In genomic region chr20:62628691-62629090, GRCh38 we compare ENCODE assay signal across 11 cellular contexts. TPM values are rescaled to one million over a fixed set of nuclear protein-coding genes. Genes with fewer than 3 reads are reported as not detected.
DNase-seq lines count a peak whose midpoint lies in the region; ATAC-seq, FAIRE-seq and TF ChIP-seq lines count a peak whose summit lies in the region.
"Had no signal": no experiment of that assay in that cellular context is flagged by ENCODE, and none has a peak within 500 bp of the region (broad histone marks: within the 10 kb centered on the region; RNA-seq: fewer than 3 reads in every experiment).

No MANE protein-coding gene starts in this region.

- no peaks in the 10 kb centered on the region for H3K9me3 ChIP-seq in aorta (ENCODE audit: control insufficient read depth, low read length)
- H3K9me3 ChIP-seq in body of pancreas = no peaks in the 10 kb centered on the region
- H3K9me3 ChIP-seq: heart left ventricle had no signal

- no peak overlapping the region for H3K27ac ChIP-seq in aorta (ENCODE audit: low read depth in 1 of 2, low read length in 2 of 2)
- no peak overlapping the region for H3K27ac ChIP-seq in body of pancreas
- H3K27ac ChIP-seq: heart left ventricle had no signal

- ATAC-seq in activated B cell treated with CpG ODN at 0.5 μM for 24 hours (ENCODE audit: low read depth) = no peak
- ATAC-seq in naive B cell (ENCODE audit: low read depth in 2 of 2) = no peak
- ATAC-seq in aorta (ENCODE audit: low FRiP score) = no peak
- no peak for ATAC-seq in body of pancreas
- ATAC-seq: heart left ventricle had no signal

- TF ChIP-seq POLR2A in GM12891 (IDR thresholded peaks at IDR 0.05; ENCODE audit: low read depth, low read length) (no peak), body of pancreas (IDR thresholded peaks at IDR 0.05) (no peak)

- TF ChIP-seq CTCF in activated B cell treated with CpG ODN at 0.5 μM for 24 hours (IDR thresholded peaks at IDR 0.05) = no peak
- TF ChIP-seq CTCF in body of pancreas (IDR thresholded peaks at IDR 0.05) = no peak

- no peaks in the 10 kb centered on the region for H3K27me3 ChIP-seq in aorta (ENCODE audit: control insufficient read depth in 1 of 2, insufficient read depth in 2 of 2, low read length in 1 of 2)
- peaks cover 0 to 3% of the 10 kb centered on the region in 2 donors for H3K27me3 ChIP-seq in body of pancreas

- H3K4me1 ChIP-seq in aorta (ENCODE audit: control insufficient read depth in 1 of 2, insufficient read depth in 2 of 2, low read length in 2 of 2) (no peaks in the 10 kb centered on the region), body of pancreas (peaks cover 18% of the 10 kb centered on the region)

- POLR2A ChIA-PET in activated B cell treated with CpG ODN at 0.5 μM for 24 hours (lab: Charles Lee) = interaction anchor here (1.5 to 11.0 kb wide), 5 partner anchors 11 to 166 kb away, joined by 3 to 147 read pairs (median 48); partner anchors contain the start of genes MRGBP and SLCO4A1

- H3K36me3 Mint-ChIP-seq in activated B cell treated with CpG ODN at 0.5 μM for 24 hours (ENCODE audit: low read depth) (no peaks in the 10 kb centered on the region), naive B cell (no peaks in the 10 kb centered on the region)

- H3K36me3 ChIP-seq in aorta (ENCODE audit: control insufficient read depth in 1 of 2, insufficient read depth in 2 of 2, low read length in 1 of 2) (no peaks in the 10 kb centered on the region), body of pancreas (replicated peaks in 1 of 2; ENCODE audit: insufficient read depth in 1 of 2, low read depth in 2 of 2) (no peaks in the 10 kb centered on the region)
- H3K36me3 ChIP-seq: heart left ventricle had no signal

- intact Hi-C loops in activated B cell treated with CpG ODN at 0.5 μM for 24 hours (cut with micrococcal nuclease) = loop anchor here (1.0 to 10.0 kb wide), 4 partner anchors 10 to 296 kb away; partner anchors contain the start of genes DIDO1 and SLCO4A1
- intact Hi-C loops in aorta (cut with DNase I) = loop anchor here in 1 of 2 donors (10.0 kb wide), 1 partner anchor 224 kb away; the partner anchor contains the start of gene CABLES2
- intact Hi-C loops in body of pancreas (cut with DNase I) = no loop called here

- H3K4me1 Mint-ChIP-seq in activated B cell treated with CpG ODN at 0.5 μM for 24 hours (peaks cover 19% of the 10 kb centered on the region), naive B cell (peaks cover 11 to 23% (median 12%) of the 10 kb centered on the region in 3 donors)

- CTCF ChIA-PET in activated B cell treated with CpG ODN at 0.5 μM for 24 hours (lab: Charles Lee) = interaction anchor here (1.0 to 1.1 kb wide), 2 partner anchors 12 to 14 kb away, joined by 4 read pairs; partner anchors contain the start of gene SLCO4A1

- H3K4me3 Mint-ChIP-seq in activated B cell treated with CpG ODN at 0.5 μM for 24 hours = peak overlapping the region; percentile 70
- H3K4me3 Mint-ChIP-seq in naive B cell = peak overlapping the region in 6 of 8 donors; percentile 2 to 75 (median 58)

- no peak for FAIRE-seq in GM12891 (lab: Jason Lieb, UNC)

- H3K4me3 ChIP-seq in aorta (ENCODE audit: low read length in 2 of 2) (no peak overlapping the region), body of pancreas (no peak overlapping the region)
- H3K4me3 ChIP-seq: heart left ventricle had no signal

- no peak overlapping the region for H3K27ac Mint-ChIP-seq in activated B cell treated with CpG ODN at 0.5 μM for 24 hours
- H3K27ac Mint-ChIP-seq in naive B cell = peak overlapping the region in 3 of 6 donors; percentile 86 to 91 (median 90)

- DNase-seq in Caki2 (ENCODE audit: low read depth) (peak; percentile 90), HK-2 (ENCODE audit: unreplicated experiment) (peak; percentile 79), activated B cell treated with CpG ODN at 0.5 μM for 24 hours (no peak), naive B cell (no peak), aorta (no peak), GM12891 (ENCODE audit: insufficient read length, low spot score) (no peak), body of pancreas (no peak)
- DNase-seq: activated T-cell treated with anti-CD3 and anti-CD28 coated beads, Interleukin-2, amount 50 U/mL, for 48 hours; NCI-H187; stimulated activated CD4-positive, alpha-beta T cell treated with anti-CD3 and anti-CD28 coated beads, Interleukin-4, amount 100 ng/mL, for 4 hours had no signal

- H3K9me3 Mint-ChIP-seq in activated B cell treated with CpG ODN at 0.5 μM for 24 hours (no peaks in the 10 kb centered on the region), naive B cell (no peaks in the 10 kb centered on the region)

- 66 to 70% methylated on average over 6 of the region's 6 CpGs for WGBS in aorta, 2 donors
- WGBS in body of pancreas, 2 donors = 56 to 64% methylated on average over 6 of the region's 6 CpGs

- in situ Hi-C loops in Caki2 (cut with HindIII; ENCODE audit: low pct_unique_long_range_greater_than_20kb, low sequenced_read_pairs) = no loop called here

- H3K27me3 Mint-ChIP-seq in activated B cell treated with CpG ODN at 0.5 μM for 24 hours (no peaks in the 10 kb centered on the region), naive B cell (peaks cover 8 to 12% (median 12%) of the 10 kb centered on the region in 3 donors)

TF ChIP-seq in GM12891, 5 proteins besides CTCF, POLR2A, EP300 and RAD21:
- TF ChIP-seq POLR2AphosphoS5 (IDR thresholded peaks at IDR 0.05; ENCODE audit: low read depth, low read length) (no peak), TAF1 (IDR thresholded peaks at IDR 0.05; ENCODE audit: low read depth, low read length) (no peak), POU2F2 (IDR thresholded peaks at IDR 0.05; ENCODE audit: low read depth, low read length) (no peak), PAX5 (IDR thresholded peaks at IDR 0.05; ENCODE audit: insufficient read depth, low read length, severe bottlenecking) (no peak), SPI1 (IDR thresholded peaks at IDR 0.05; ENCODE audit: low read depth, low read length) (no peak)

RNA-seq across cellular contexts. Expression of gene SLCO4A1, which starts 13.6 kb away (rescaled TPM):
- 65.5 and 77.6 TPM in 2 replicates for total RNA-seq in Caki2 (2014; rRNA removed; shearing (Covaris generic); ENCODE audit: low replicate concordance)
- 27.8 and 38.9 TPM in 2 replicates for total RNA-seq in activated B cell treated with CpG ODN at 0.5 μM for 24 hours
- polyA plus RNA-seq in naive B cell (ENCODE audit: low read depth in 6 of 6) = 1 to 10 TPM in 3 of 6 donors, under 1 TPM in 3; 0.29 to 4.6 (median 0.91) TPM
- 10 to 100 TPM; 13.9 to 14.6 TPM for total RNA-seq in aorta
- 1 to 10 TPM; 1.0 to 4.1 TPM for polyA plus RNA-seq in aorta
- 11.7 TPM for polyA plus RNA-seq in GM12891 (2012; ENCODE audit: low read depth, missing spikeins)
- 1 to 10 TPM; 2.6 to 6.2 TPM for total RNA-seq in body of pancreas

Comparison
In these comparisons a context has a peak if more than half of its experiments do, and no peak if none do; other contexts are left out.
1. DNase-seq: peak in Caki2 (single experiment) and HK-2 (single experiment); none in activated B cell treated with CpG ODN at 0.5 μM for 24 hours (single experiment), naive B cell (single experiment), aorta (0 of 2), GM12891 (single experiment) and body of pancreas (0 of 4).